In the genomic region with DNA sequence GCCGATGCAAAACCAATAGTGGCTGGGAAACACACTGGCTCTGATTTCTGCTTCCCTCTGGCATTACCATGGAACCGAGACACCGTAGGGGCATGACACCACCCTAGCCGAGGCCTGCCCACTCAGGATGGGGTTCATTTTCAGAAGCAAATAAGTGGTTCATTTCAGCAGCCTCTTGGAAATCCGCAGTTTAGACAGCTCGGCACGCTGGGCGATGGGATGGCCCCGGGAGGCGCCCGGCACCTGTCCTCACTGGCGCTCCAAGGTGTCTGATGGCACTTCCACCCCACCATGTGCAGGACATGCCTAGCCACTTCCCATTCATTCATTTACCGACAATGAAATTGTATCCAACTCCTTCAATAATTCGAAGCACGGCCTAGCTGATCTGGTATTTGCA, we compare ENCODE assay signal across 14 cellular contexts.
"Had no signal": no experiment of that assay in that cellular context is flagged by ENCODE, and none has a peak within 500 bp of the region (broad histone marks: within the 10 kb centered on the region; RNA-seq: fewer than 3 reads in every experiment).

No MANE protein-coding gene starts in this region.

- H3K27ac Mint-ChIP-seq: activated naive CD8-positive, alpha-beta T cell; dendritic cell treated with granulocyte-macrophage colony-stimulating factor and Interleukin-4, amounts not matched to agents 40 ng/mL and 50 ng/mL, for 4 days had no signal

- H3K4me3 ChIP-seq: esophagus muscularis mucosa, upper lobe of right lung had no signal

- H3K9me3 ChIP-seq: esophagus muscularis mucosa, upper lobe of right lung had no signal

- DNase-seq: activated CD4-positive, alpha-beta T cell treated with anti-CD3 and anti-CD28 coated beads for 48 hours; activated CD8-positive, alpha-beta memory T cell treated with anti-CD3 and anti-CD28 coated beads for 24 hours; activated CD8-positive, alpha-beta memory T cell treated with anti-CD3 and anti-CD28 coated beads, Interleukin-2, amount 50 U/mL, for 48 hours; activated effector memory CD4-positive, alpha-beta T cell treated with Interleukin-2 at 50 U/mL for 16 hours; activated T-cell treated with anti-CD3 and anti-CD28 coated beads, Interleukin-2, amount 50 U/mL, for 48 hours; effector CD8-positive, alpha-beta T cell; nephron progenitor cell; occipital lobe; posterior cingulate gyrus; stimulated activated naive CD4-positive, alpha-beta T cell; upper lobe of right lung had no signal

- H3K27me3 ChIP-seq: esophagus muscularis mucosa, upper lobe of right lung had no signal

- H3K36me3 ChIP-seq: upper lobe of right lung had no signal

- H3K9me3 Mint-ChIP-seq: dendritic cell treated with granulocyte-macrophage colony-stimulating factor and Interleukin-4, amounts not matched to agents 40 ng/mL and 50 ng/mL, for 4 days; nephron progenitor cell had no signal

- ATAC-seq: upper lobe of right lung had no signal

- H3K27me3 Mint-ChIP-seq: activated naive CD8-positive, alpha-beta T cell had no signal

- H3K4me3 Mint-ChIP-seq: dendritic cell treated with granulocyte-macrophage colony-stimulating factor and Interleukin-4, amounts not matched to agents 40 ng/mL and 50 ng/mL, for 4 days; nephron progenitor cell had no signal

- H3K27ac ChIP-seq: esophagus muscularis mucosa, upper lobe of right lung had no signal
